Comparison of ENCODE assay signal across 18 cellular contexts in genomic region chr7:79529896-79530235, GRCh38.
DNase-seq lines count a peak whose midpoint lies in the region; ATAC-seq and TF ChIP-seq lines count a peak whose summit lies in the region.
"Had no signal": no experiment of that assay in that cellular context is flagged by ENCODE, and none has a peak within 500 bp of the region (broad histone marks: within the 10 kb centered on the region; RNA-seq: fewer than 3 reads in every experiment).

No MANE protein-coding gene starts in this region.

- POLR2A ChIA-PET in PC-3 (lab: Charles Lee; ENCODE audit: unreplicated experiment), result no interaction called here

- H3K4me2 ChIP-seq in PC-3 (ENCODE audit: low read length) (no peak overlapping the region), osteoblast (ENCODE audit: insufficient read depth, low read length) (no peak overlapping the region)
- H3K4me2 ChIP-seq: SK-N-SH had no signal

- TF ChIP-seq CTCF in PC-3 (conservative IDR thresholded peaks at IDR 0.05; ENCODE audit: low read depth, low read length) (no peak), osteoblast (IDR thresholded peaks at IDR 0.05; ENCODE audit: extremely low read depth, low read depth, low read length) (no peak)

- H3K4me3 ChIP-seq in PC-3 (ENCODE audit: low read length) (no peak overlapping the region), osteoblast (ENCODE audit: insufficient read depth, low read length) (no peak overlapping the region), H7 (ENCODE audit: insufficient read depth, low read depth, low read length) (no peak overlapping the region)

- H3K4me1 ChIP-seq in PC-3 (ENCODE audit: insufficient read depth, low read length), result peaks cover 18% of the 10 kb centered on the region
- peaks cover 9% of the 10 kb centered on the region for H3K4me1 ChIP-seq in osteoblast (ENCODE audit: insufficient read depth, low read length)

- no peaks in the 10 kb centered on the region for H3K9me2 ChIP-seq in PC-3 (replicated peaks; ENCODE audit: low read length)
- H3K9me2 ChIP-seq: SK-N-SH had no signal

- H3F3A ChIP-seq in PC-3 (ENCODE audit: low read length, unreplicated experiment), result no peaks in the 10 kb centered on the region

- CTCF ChIA-PET in PC-3 (lab: Charles Lee), result no interaction called here

- no TSS peak for BruUV-seq in PC-3 (replicated peaks; lab: Mats Ljungman, UMichigan)

- H3K79me2 ChIP-seq in PC-3 (ENCODE audit: low read length) (no peaks in the 10 kb centered on the region), osteoblast (ENCODE audit: insufficient read depth, low read length) (no peaks in the 10 kb centered on the region)

- ATAC-seq in PC-3 (no peak), GM19463 (IDR thresholded peaks at IDR 0.05; ENCODE audit: unreplicated experiment) (no peak)
- ATAC-seq: activated naive CD4-positive, alpha-beta T cell treated with anti-CD3 and anti-CD28 coated beads, Interleukin-2, amount 50 U/mL, for 72 hours; CD8-positive, alpha-beta T cell; esophagus mucosa; left lobe of liver had no signal

- H2AFZ ChIP-seq in PC-3 (ENCODE audit: low read length), result no peak overlapping the region
- H2AFZ ChIP-seq in osteoblast (ENCODE audit: low read length), result peak overlapping the region; percentile 22

- DNase-seq in ELR (ENCODE audit: low read depth) (peak; percentile 24), PC-3 (peak; percentile 6), glomerular visceral epithelial cell (ENCODE audit: extremely low spot score) (peak; percentile 38), osteoblast (ENCODE audit: insufficient read length, low spot score, missing footprints) (no peak), NCI-H748 treated with DMSO at 0.1 percent for 48 hours (lab: John Stamatoyannopoulos, UW) (no peak), NCI-H526 treated with DMSO at 0.1 percent for 48 hours (lab: John Stamatoyannopoulos, UW) (no peak), H7 (no peak)
- DNase-seq: CD8-positive, alpha-beta T cell; DND-41; effector CD8-positive, alpha-beta T cell; NCI-H1436 treated with DMSO at 0.1 percent for 48 hours; nephron progenitor cell; SK-N-SH; WERI-Rb-1 had no signal

- no peaks in the 10 kb centered on the region for H3K9me3 ChIP-seq in PC-3 (ENCODE audit: low read length)
- H3K9me3 ChIP-seq in osteoblast (ENCODE audit: low read depth, low read length), result no peaks in the 10 kb centered on the region
- H3K9me3 ChIP-seq: SK-N-SH had no signal

- no peak overlapping the region for H3K9ac ChIP-seq in PC-3 (ENCODE audit: low read length)
- H3K9ac ChIP-seq: SK-N-SH had no signal

- H3K36me3 ChIP-seq in PC-3 (ENCODE audit: low read depth, low read length) (no peaks in the 10 kb centered on the region), osteoblast (ENCODE audit: insufficient read depth, low read length) (no peaks in the 10 kb centered on the region), H7 (replicated peaks; ENCODE audit: control insufficient read depth, insufficient read depth, low read length) (no peaks in the 10 kb centered on the region)
- H3K36me3 ChIP-seq: WERI-Rb-1 had no signal

- intact Hi-C loops in PC-3 (cut with micrococcal nuclease), result no loop called here

- H3K27me3 ChIP-seq in PC-3 (ENCODE audit: low read length) (no peaks in the 10 kb centered on the region), osteoblast (ENCODE audit: insufficient read depth, low read length) (no peaks in the 10 kb centered on the region), H7 (ENCODE audit: control insufficient read depth, insufficient read depth, low read length) (no peaks in the 10 kb centered on the region)

- H4K20me1 ChIP-seq in PC-3 (ENCODE audit: low read length), result no peaks in the 10 kb centered on the region
- H4K20me1 ChIP-seq in osteoblast (ENCODE audit: insufficient read depth, low read length), result no peaks in the 10 kb centered on the region

- H3K27ac ChIP-seq in PC-3 (ENCODE audit: low read length), result no peak overlapping the region
- H3K27ac ChIP-seq in osteoblast (ENCODE audit: low read depth, low read length), result no peak overlapping the region
- H3K27ac ChIP-seq: WERI-Rb-1 had no signal

Comparison
In these comparisons a context has a peak if more than half of its experiments do, and no peak if none do; other contexts are left out.
1. DNase-seq: peak in ELR (single experiment), PC-3 (single experiment) and glomerular visceral epithelial cell (single experiment); none in osteoblast (single experiment), NCI-H748 treated with DMSO at 0.1 percent for 48 hours (single experiment), NCI-H526 treated with DMSO at 0.1 percent for 48 hours (single experiment) and H7 (single experiment).